ENCODE assay signal across 8 cellular contexts in genomic region chr22:50314455-50315288, GRCh38. TPM values are rescaled to one million over a fixed set of nuclear protein-coding genes. Genes with fewer than 3 reads are reported as not detected.
A peak's percentile ranks its signal among the peaks of the same experiment; 100 is the strongest.
DNase-seq lines count a peak whose midpoint lies in the region; ATAC-seq and TF ChIP-seq lines count a peak whose summit lies in the region.

No MANE protein-coding gene starts in this region.

- H3F3A ChIP-seq in smooth muscle cell (ENCODE audit: low read depth), result no peaks in the 10 kb centered on the region

- no peaks in the 10 kb centered on the region for H4K20me1 ChIP-seq in smooth muscle cell (ENCODE audit: low read depth)

- H3K4me1 ChIP-seq in Peyer's patch (peaks cover 0 to 23% (median 15%) of the 10 kb centered on the region in 4 donors), mucosa of rectum (ENCODE audit: control insufficient read depth in 2 of 2, insufficient read depth in 2 of 2, low read length in 2 of 2) (peaks cover 10 to 11% of the 10 kb centered on the region in 2 donors), thyroid gland (peaks cover 15 to 26% of the 10 kb centered on the region in 2 donors), smooth muscle cell (ENCODE audit: low read depth) (no peaks in the 10 kb centered on the region)

- no peaks in the 10 kb centered on the region for H3K9me3 ChIP-seq in Peyer's patch
- H3K9me3 ChIP-seq in mucosa of rectum (ENCODE audit: control insufficient read depth in 2 of 2, low read length in 2 of 2), result no peaks in the 10 kb centered on the region
- H3K9me3 ChIP-seq in thyroid gland, result no peaks in the 10 kb centered on the region
- H3K9me3 ChIP-seq in smooth muscle cell (replicated peaks; ENCODE audit: low read depth), result no peaks in the 10 kb centered on the region

- no peaks in the 10 kb centered on the region for H3K27me3 ChIP-seq in Peyer's patch
- H3K27me3 ChIP-seq in mucosa of rectum (ENCODE audit: control insufficient read depth in 2 of 2, insufficient read depth in 2 of 2, low read length in 2 of 2), result no peaks in the 10 kb centered on the region
- no peaks in the 10 kb centered on the region for H3K27me3 ChIP-seq in thyroid gland
- no peaks in the 10 kb centered on the region for H3K27me3 ChIP-seq in smooth muscle cell (ENCODE audit: low read depth)

- TF ChIP-seq POLR2A in Peyer's patch (IDR thresholded peaks at IDR 0.05) (peak in 1 of 2 donors; percentile 27), thyroid gland (IDR thresholded peaks at IDR 0.05) (peak in 1 of 2 donors; percentile 7)

- H2AFZ ChIP-seq in smooth muscle cell (ENCODE audit: low read depth), result no peak overlapping the region

- H3K9ac ChIP-seq in mucosa of rectum (ENCODE audit: low read depth in 1 of 2, low read length in 2 of 2), result peak overlapping the region; percentile 24 to 47
- no peak overlapping the region for H3K9ac ChIP-seq in smooth muscle cell (ENCODE audit: low read depth)

- intact Hi-C loops in thyroid gland (cut with DNase I), result loop anchor here (5.0 kb wide), 1 partner anchor 37 kb away; no protein-coding TSS in a partner anchor

- H3K4me3 ChIP-seq in Peyer's patch (peak overlapping the region; percentile 22 to 46 (median 38)), mucosa of rectum (ENCODE audit: low read length in 2 of 2) (peak overlapping the region; percentile 58 to 67), thyroid gland (replicated peaks in 1 of 3) (no peak overlapping the region), smooth muscle cell (no peak overlapping the region)

- ATAC-seq in GM18508 (IDR thresholded peaks at IDR 0.05; ENCODE audit: insufficient read depth, unreplicated experiment) (peak; percentile 53), HG02840 (IDR thresholded peaks at IDR 0.05; ENCODE audit: low FRiP score, unreplicated experiment) (peak; percentile 72)

- no peaks in the 10 kb centered on the region for H3K79me2 ChIP-seq in smooth muscle cell (ENCODE audit: low read depth)

- WGBS in thyroid gland, 2 donors, result 41 to 53% methylated on average over 18 to 30 of the region's 33 CpGs
- WGBS in smooth muscle cell (ENCODE audit: low lambda C conversion rate), result 75% methylated on average over 32 of the region's 33 CpGs

- H3K27ac ChIP-seq in Peyer's patch (peak overlapping the region; percentile 46 to 89 (median 78)), mucosa of rectum (ENCODE audit: low read depth in 2 of 2, low read length in 2 of 2) (peak overlapping the region; percentile 34 to 72), thyroid gland (peak overlapping the region in 1 of 3 donors; percentile 33), smooth muscle cell (ENCODE audit: low read depth) (no peak overlapping the region)

- peak; percentile 91 to 96 (median 91) for DNase-seq in Peyer's patch
- DNase-seq in activated effector memory CD4-positive, alpha-beta T cell treated with Interleukin-2 at 50 U/mL for 16 hours, result peak; percentile 71
- peak; percentile 84 to 85 for DNase-seq in thyroid gland
- no peak for DNase-seq in NCI-H2196 treated with DMSO at 0.1 percent for 48 hours (lab: John Stamatoyannopoulos, UW; ENCODE audit: unreplicated experiment)
- DNase-seq in smooth muscle cell (lab: John Stamatoyannopoulos, UW; ENCODE audit: unreplicated experiment), result no peak

- H3K4me2 ChIP-seq in smooth muscle cell, result no peak overlapping the region

- no peaks in the 10 kb centered on the region for H3K36me3 ChIP-seq in Peyer's patch
- H3K36me3 ChIP-seq in mucosa of rectum (ENCODE audit: control insufficient read depth in 2 of 2, insufficient read depth in 2 of 2, low read length in 2 of 2), result no peaks in the 10 kb centered on the region
- H3K36me3 ChIP-seq in thyroid gland, result no peaks in the 10 kb centered on the region
- no peaks in the 10 kb centered on the region for H3K36me3 ChIP-seq in smooth muscle cell (ENCODE audit: low read depth)

- no peak for TF ChIP-seq CTCF in Peyer's patch (IDR thresholded peaks at IDR 0.05)
- no peak for TF ChIP-seq CTCF in thyroid gland (IDR thresholded peaks at IDR 0.05)
- TF ChIP-seq CTCF in smooth muscle cell (IDR thresholded peaks at IDR 0.05; ENCODE audit: borderline replicate concordance, insufficient read depth, poor library complexity, severe bottlenecking), result no peak

RNA-seq across cellular contexts. Expression of gene PLXNB2, which starts 7.2 kb away (rescaled TPM):
- total RNA-seq in Peyer's patch, result 100 to 1,000 TPM; 182 to 597 (median 307) TPM
- total RNA-seq in thyroid gland, result 100 to 1,000 TPM; 143 to 266 (median 215) TPM
- 183 and 195 TPM in 2 replicates for total RNA-seq in smooth muscle cell
- polyA plus RNA-seq in smooth muscle cell, result 210 and 249 TPM in 2 replicates

RNA-seq across cellular contexts. Expression of gene DENND6B, which starts 12.1 kb away (rescaled TPM):
- 10 to 100 TPM in 1 of 4 donors, 1 to 10 TPM in 3; 5.4 to 14.9 (median 6.3) TPM for total RNA-seq in Peyer's patch
- 10 to 100 TPM in 2 of 4 donors, 1 to 10 TPM in 2; 4.3 to 14.3 (median 9.3) TPM for total RNA-seq in thyroid gland
- total RNA-seq in smooth muscle cell, result 2.4 and 3.1 TPM in 2 replicates
- polyA plus RNA-seq in smooth muscle cell, result 7.8 and 10.1 TPM in 2 replicates

RNA-seq across cellular contexts. Expression of gene PPP6R2, which starts 28.5 kb away (rescaled TPM):
- 100 to 1,000 TPM in 2 of 4 donors, 10 to 100 TPM in 2; 82.8 to 201 (median 111) TPM for total RNA-seq in Peyer's patch
- total RNA-seq in thyroid gland, result 100 to 1,000 TPM in 1 of 4 donors, 10 to 100 TPM in 3; 65.7 to 103 (median 74.0) TPM
- 24.6 and 30.7 TPM in 2 replicates for total RNA-seq in smooth muscle cell
- polyA plus RNA-seq in smooth muscle cell, result 31.6 and 36.3 TPM in 2 replicates

RNA-seq across cellular contexts. Expression of gene MAPK11, which starts 44.5 kb away (rescaled TPM):
- total RNA-seq in Peyer's patch (10 to 100 TPM in 1 of 4 donors, 1 to 10 TPM in 2, not detected in 1; 2.0 to 14.0 (median 2.5) TPM), thyroid gland (1 to 10 TPM; 2.8 to 4.7 (median 4.0) TPM), smooth muscle cell (2.8 and 4.2 TPM in 2 replicates)
- 0.65 and 1.4 TPM in 2 replicates for polyA plus RNA-seq in smooth muscle cell

RNA-seq across cellular contexts. Expression of gene MAPK12, which starts 53.2 kb away (rescaled TPM):
- total RNA-seq in Peyer's patch, result 10 to 100 TPM in 1 of 4 donors, 1 to 10 TPM in 3; 1.2 to 37.1 (median 5.4) TPM
- 1 to 10 TPM; 3.1 to 5.1 (median 3.7) TPM for total RNA-seq in thyroid gland
- total RNA-seq in smooth muscle cell, result 9.5 and 14.9 TPM in 2 replicates
- polyA plus RNA-seq in smooth muscle cell, result 26.2 and 27.8 TPM in 2 replicates

Comparison
In these comparisons a context has a peak if more than half of its experiments do, and no peak if none do; other contexts are left out.
1. DNase-seq: peak in Peyer's patch (3 of 3), activated effector memory CD4-positive, alpha-beta T cell treated with Interleukin-2 at 50 U/mL for 16 hours (single experiment) and thyroid gland (2 of 2); none in NCI-H2196 treated with DMSO at 0.1 percent for 48 hours (single experiment) and smooth muscle cell (single experiment).
2. H3K4me3 ChIP-seq: peak in Peyer's patch (4 of 4) and mucosa of rectum (2 of 2); none in thyroid gland (0 of 3) and smooth muscle cell (single experiment).